In genomic region chr15:58469432-58470353, GRCh38 we compare ENCODE assay signal across 10 cellular contexts. TPM values are rescaled to one million over a fixed set of nuclear protein-coding genes. Genes with fewer than 3 reads are reported as not detected.
DNase-seq lines count a peak whose midpoint lies in the region; ATAC-seq, FAIRE-seq and TF ChIP-seq lines count a peak whose summit lies in the region.
"Had no signal": no experiment of that assay in that cellular context is flagged by ENCODE, and none has a peak within 500 bp of the region (broad histone marks: within the 10 kb centered on the region; RNA-seq: fewer than 3 reads in every experiment).

No MANE protein-coding gene starts in this region.

- H3K27ac Mint-ChIP-seq in osteocyte (ENCODE audit: unreplicated experiment) = peak overlapping the region; percentile 86
- H3K27ac Mint-ChIP-seq: IgD-negative memory B cell had no signal

- H2AFZ ChIP-seq in OCI-LY1 (ENCODE audit: low read length) = no peak overlapping the region

- no peak for ATAC-seq in GM21825 (IDR thresholded peaks at IDR 0.05; ENCODE audit: unreplicated experiment)

- no peaks in the 10 kb centered on the region for H4K20me1 ChIP-seq in OCI-LY1 (ENCODE audit: insufficient read depth, low read length)

- WGBS in testis, 2 donors = 69 to 72% methylated on average over 10 to 11 of the region's 11 CpGs

- H3K9me3 ChIP-seq in OCI-LY1 (ENCODE audit: low read length) (no peaks in the 10 kb centered on the region), testis (no peaks in the 10 kb centered on the region)

- no peaks in the 10 kb centered on the region for H3K9me3 Mint-ChIP-seq in osteocyte (ENCODE audit: unreplicated experiment)
- H3K9me3 Mint-ChIP-seq: IgD-negative memory B cell had no signal

- peak overlapping the region; percentile 24; the same call in 1 of the 2 replicates for H3K9ac ChIP-seq in OCI-LY1 (ENCODE audit: low read length)

- H3K4me3 ChIP-seq in OCI-LY1 (ENCODE audit: low read depth, low read length, poor library complexity, severe bottlenecking) (no peak overlapping the region), testis (no peak overlapping the region), coronary artery (no peak overlapping the region)

- H3K9me2 ChIP-seq in OCI-LY1 (ENCODE audit: low read depth, low read length) = no peaks in the 10 kb centered on the region

- no peak for FAIRE-seq in H54 (lab: Jason Lieb, UNC)

- peak overlapping the region; percentile 10 for H3K4me3 Mint-ChIP-seq in osteocyte (ENCODE audit: unreplicated experiment)
- H3K4me3 Mint-ChIP-seq: IgD-negative memory B cell had no signal

- H3K27me3 ChIP-seq in OCI-LY1 (ENCODE audit: insufficient read depth, low read length) = no peaks in the 10 kb centered on the region
- no peaks in the 10 kb centered on the region for H3K27me3 ChIP-seq in testis

- H3K4me1 Mint-ChIP-seq in osteocyte (ENCODE audit: unreplicated experiment) = peaks cover 30% of the 10 kb centered on the region

- H3K27me3 Mint-ChIP-seq in osteocyte (ENCODE audit: unreplicated experiment) = no peaks in the 10 kb centered on the region

- no peak overlapping the region for H3K4me2 ChIP-seq in OCI-LY1 (ENCODE audit: low read length)

- H3K36me3 ChIP-seq in OCI-LY1 (ENCODE audit: insufficient read depth, low read length) (no peaks in the 10 kb centered on the region), testis (ENCODE audit: low read depth, missing control alignments) (no peaks in the 10 kb centered on the region)

- TF ChIP-seq CTCF in OCI-LY1 (IDR thresholded peaks at IDR 0.05; ENCODE audit: low read length) = no peak
- TF ChIP-seq CTCF in osteocyte (IDR thresholded peaks at IDR 0.05) = no peak
- TF ChIP-seq CTCF in testis (IDR thresholded peaks at IDR 0.05) = no peak
- TF ChIP-seq CTCF in coronary artery (IDR thresholded peaks at IDR 0.05) = no peak

- intact Hi-C loops in testis (cut with DNase I; ENCODE audit: low total_unique reads) = no loop called here

- H3K4me1 ChIP-seq in OCI-LY1 (ENCODE audit: insufficient read depth, low read length, severe bottlenecking) (peaks cover 94% of the 10 kb centered on the region), testis (peaks cover 7% of the 10 kb centered on the region)

- DNase-seq in GM04503 (ENCODE audit: low read depth) = peak; percentile 82
- DNase-seq in fibroblast of gingiva (ENCODE audit: low read depth) = peak; percentile 87
- no peak for DNase-seq in osteocyte (ENCODE audit: extremely low spot score, unreplicated experiment)
- DNase-seq in testis = no peak
- DNase-seq in H54 (ENCODE audit: insufficient read length, low spot score) = no peak
- DNase-seq in coronary artery (ENCODE audit: low spot score) = no peak
- DNase-seq: activated CD4-positive, alpha-beta T cell treated with anti-CD3 and anti-CD28 coated beads, Interleukin-2, amount 50 U/mL, for 48 hours had no signal

- TF ChIP-seq POLR2A in testis (IDR thresholded peaks at IDR 0.05) (no peak), H54 (IDR thresholded peaks at IDR 0.05; ENCODE audit: low read depth, low read length) (no peak)

- no peaks in the 10 kb centered on the region for H3F3A ChIP-seq in OCI-LY1 (ENCODE audit: insufficient read depth, low read length)

- H3K36me3 Mint-ChIP-seq in osteocyte (ENCODE audit: unreplicated experiment) = no peaks in the 10 kb centered on the region

- H3K27ac ChIP-seq in OCI-LY1 (ENCODE audit: low read depth, low read length, poor library complexity, severe bottlenecking) (peak overlapping the region; percentile 92), testis (no peak overlapping the region), coronary artery (peak overlapping the region in 1 of 2 donors; percentile 9)

- no peaks in the 10 kb centered on the region for H3K79me2 ChIP-seq in OCI-LY1 (ENCODE audit: insufficient read depth, low read length)

RNA-seq across cellular contexts. Expression of gene LIPC, which starts 37.9 kb away (rescaled TPM):
- total RNA-seq in osteocyte (not detected in 2 replicates), testis (under 1 TPM in 1 of 2 donors, not detected in 1; 0.12 TPM)
- 0.37 TPM for polyA plus RNA-seq in testis (ENCODE audit: insufficient read depth, low read depth, low replicate concordance)

Comparison
In these comparisons a context has a peak if more than half of its experiments do, and no peak if none do; other contexts are left out.
1. DNase-seq: peak in GM04503 (single experiment) and fibroblast of gingiva (single experiment); none in osteocyte (single experiment), testis (single experiment), H54 (single experiment) and coronary artery (single experiment).